Comparison of ENCODE assay signal across 8 cellular contexts in genomic region chr13:23320926-23321533, GRCh38.
A peak's percentile ranks its signal among the peaks of the same experiment; 100 is the strongest.
DNase-seq lines count a peak whose midpoint lies in the region; ATAC-seq and TF ChIP-seq lines count a peak whose summit lies in the region.

No MANE protein-coding gene starts in this region.

- peaks cover 33% of the 10 kb centered on the region for H3K4me1 ChIP-seq in SJCRH30
- H3K4me1 ChIP-seq in lower lobe of right lung: peaks cover 17% of the 10 kb centered on the region
- peaks cover 11% of the 10 kb centered on the region for H3K4me1 ChIP-seq in neural progenitor cell

- H3K79me2 ChIP-seq in neural progenitor cell (ENCODE audit: low read depth): no peaks in the 10 kb centered on the region

- no peaks in the 10 kb centered on the region for H3F3A ChIP-seq in neural progenitor cell (ENCODE audit: low read depth)

- H4K20me1 ChIP-seq in neural progenitor cell (ENCODE audit: low read depth): no peaks in the 10 kb centered on the region

- ATAC-seq in GM18502 (IDR thresholded peaks at IDR 0.05; ENCODE audit: poor library complexity, unreplicated experiment) (peak; percentile 19), GM21619 (IDR thresholded peaks at IDR 0.05; ENCODE audit: unreplicated experiment) (peak; percentile 18), lower lobe of right lung (no peak), GM18873 (IDR thresholded peaks at IDR 0.05; ENCODE audit: low FRiP score, unreplicated experiment) (no peak)

- no peak overlapping the region for H3K27ac Mint-ChIP-seq in neural progenitor cell

- no peak overlapping the region for H3K4me2 ChIP-seq in neural progenitor cell

- TF ChIP-seq CTCF in lower lobe of right lung (IDR thresholded peaks at IDR 0.05) (no peak), neural progenitor cell (IDR thresholded peaks at IDR 0.05) (no peak)

- H3K4me3 ChIP-seq in SJCRH30 (peak overlapping the region; percentile 35), lower lobe of right lung (peak overlapping the region; percentile 31), neural progenitor cell (no peak overlapping the region)

- H3K27me3 ChIP-seq in SJCRH30 (no peaks in the 10 kb centered on the region), lower lobe of right lung (ENCODE audit: low read depth) (no peaks in the 10 kb centered on the region), neural progenitor cell (no peaks in the 10 kb centered on the region)

- intact Hi-C loops in lower lobe of right lung (cut with DNase I): no loop called here

- DNase-seq in SJCRH30: no peak
- no peak for DNase-seq in lower lobe of right lung
- DNase-seq in SIG-M5 treated with dmso at 0.1 percent for 504 hours (lab: John Stamatoyannopoulos, UW; ENCODE audit: unreplicated experiment): no peak
- DNase-seq in activated naive CD4-positive, alpha-beta T cell treated with Interleukin-2 at 50 U/mL for 16 hours: no peak
- no peak for DNase-seq in neural progenitor cell (ENCODE audit: low spot score)

- no peaks in the 10 kb centered on the region for H3K9me3 ChIP-seq in SJCRH30 (replicated peaks)
- H3K9me3 ChIP-seq in lower lobe of right lung: no peaks in the 10 kb centered on the region
- H3K9me3 ChIP-seq in neural progenitor cell (ENCODE audit: low read depth): no peaks in the 10 kb centered on the region

- no peaks in the 10 kb centered on the region for H3K9me3 Mint-ChIP-seq in neural progenitor cell

- peak overlapping the region; percentile 92 for H3K27ac ChIP-seq in SJCRH30
- H3K27ac ChIP-seq in lower lobe of right lung: peak overlapping the region; percentile 20
- no peak overlapping the region for H3K27ac ChIP-seq in neural progenitor cell

- H3K4me1 Mint-ChIP-seq in neural progenitor cell: peaks cover 25% of the 10 kb centered on the region

- H3K36me3 Mint-ChIP-seq in neural progenitor cell: no peaks in the 10 kb centered on the region

- peaks cover 8% of the 10 kb centered on the region for H3K27me3 Mint-ChIP-seq in neural progenitor cell (ENCODE audit: insufficient read depth, low read depth)

- H3K36me3 ChIP-seq in SJCRH30: no peaks in the 10 kb centered on the region
- no peaks in the 10 kb centered on the region for H3K36me3 ChIP-seq in lower lobe of right lung
- no peaks in the 10 kb centered on the region for H3K36me3 ChIP-seq in neural progenitor cell

- H3K4me3 Mint-ChIP-seq in neural progenitor cell: no peak overlapping the region

- no peak overlapping the region for H3K9ac ChIP-seq in neural progenitor cell

- no peak overlapping the region for H2AFZ ChIP-seq in neural progenitor cell (replicated peaks)

Comparison
In these comparisons a context has a peak if more than half of its experiments do, and no peak if none do; other contexts are left out.
1. ATAC-seq: peak in GM18502 (single experiment) and GM21619 (single experiment); none in lower lobe of right lung (0 of 2) and GM18873 (single experiment).